ENCODE assay signal across 8 cellular contexts in genomic region chr7:35519971-35520809, GRCh38.
DNase-seq lines count a peak whose midpoint lies in the region; ATAC-seq lines count a peak whose summit lies in the region.

No MANE protein-coding gene starts in this region.

- H3K27ac Mint-ChIP-seq in activated CD4-positive, alpha-beta T cell treated with anti-CD3 and anti-CD28 coated beads, Interleukin-2, amount 10 ng/mL, durations not matched to agents 7 days and 5 days, result no peak overlapping the region
- no peak overlapping the region for H3K27ac Mint-ChIP-seq in memory B cell

- H3K4me1 Mint-ChIP-seq in activated CD4-positive, alpha-beta T cell treated with anti-CD3 and anti-CD28 coated beads, Interleukin-2, amount 10 ng/mL, durations not matched to agents 7 days and 5 days, result peaks cover 4% of the 10 kb centered on the region
- peaks cover 3% of the 10 kb centered on the region for H3K4me1 Mint-ChIP-seq in memory B cell

- H3K9me3 Mint-ChIP-seq in activated CD4-positive, alpha-beta T cell treated with anti-CD3 and anti-CD28 coated beads, Interleukin-2, amount 10 ng/mL, durations not matched to agents 7 days and 5 days, result no peaks in the 10 kb centered on the region
- peaks cover 2% of the 10 kb centered on the region for H3K9me3 Mint-ChIP-seq in memory B cell

- no peaks in the 10 kb centered on the region for H3K9me3 ChIP-seq in effector memory CD4-positive, alpha-beta T cell (ENCODE audit: control insufficient read depth, low read length)

- no peaks in the 10 kb centered on the region for H3K36me3 ChIP-seq in effector memory CD4-positive, alpha-beta T cell (ENCODE audit: control insufficient read depth, insufficient read depth, low read length)

- no peak overlapping the region for H3K4me3 ChIP-seq in effector memory CD4-positive, alpha-beta T cell (ENCODE audit: insufficient read depth, low read depth, low read length, poor library complexity, severe bottlenecking)

- no peaks in the 10 kb centered on the region for H3K4me1 ChIP-seq in effector memory CD4-positive, alpha-beta T cell (ENCODE audit: control insufficient read depth, insufficient read depth, low read length, poor library complexity, severe bottlenecking)

- no peak overlapping the region for H3K4me3 Mint-ChIP-seq in activated CD4-positive, alpha-beta T cell treated with anti-CD3 and anti-CD28 coated beads, Interleukin-2, amount 10 ng/mL, durations not matched to agents 7 days and 5 days
- H3K4me3 Mint-ChIP-seq in memory B cell, result no peak overlapping the region

- POLR2A ChIA-PET in activated CD4-positive, alpha-beta T cell treated with anti-CD3 and anti-CD28 coated beads, Interleukin-2, amount 10 ng/mL, durations not matched to agents 7 days and 5 days (lab: Charles Lee), result no interaction called here

- H3K27ac ChIP-seq in effector memory CD4-positive, alpha-beta T cell (ENCODE audit: insufficient read depth, low read length, poor library complexity, severe bottlenecking), result no peak overlapping the region

- no peaks in the 10 kb centered on the region for H3K27me3 ChIP-seq in effector memory CD4-positive, alpha-beta T cell (replicated peaks; ENCODE audit: control insufficient read depth, insufficient read depth, low read length, poor library complexity, severe bottlenecking)

- CTCF ChIA-PET in activated CD4-positive, alpha-beta T cell treated with anti-CD3 and anti-CD28 coated beads, Interleukin-2, amount 10 ng/mL, durations not matched to agents 7 days and 5 days (lab: Charles Lee), result interaction anchor here (0.6 to 1.4 kb wide), 8 partner anchors 8 to 1998 kb away, joined by 3 to 9 read pairs (median 3); no protein-coding TSS in a partner anchor

- H3K27me3 Mint-ChIP-seq in activated CD4-positive, alpha-beta T cell treated with anti-CD3 and anti-CD28 coated beads, Interleukin-2, amount 10 ng/mL, durations not matched to agents 7 days and 5 days, result peaks cover 16% of the 10 kb centered on the region
- H3K27me3 Mint-ChIP-seq in memory B cell, result peaks cover 11% of the 10 kb centered on the region

- no peaks in the 10 kb centered on the region for H3K36me3 Mint-ChIP-seq in activated CD4-positive, alpha-beta T cell treated with anti-CD3 and anti-CD28 coated beads, Interleukin-2, amount 10 ng/mL, durations not matched to agents 7 days and 5 days (ENCODE audit: low read depth)
- no peaks in the 10 kb centered on the region for H3K36me3 Mint-ChIP-seq in memory B cell

- peak; percentile 72 for DNase-seq in COLO668 (lab: John Stamatoyannopoulos, UW; ENCODE audit: unreplicated experiment)
- peak; percentile 27 for DNase-seq in NCI-H446 treated with DMSO at 0.1 percent for 48 hours (lab: John Stamatoyannopoulos, UW)
- peak; percentile 72 for DNase-seq in activated CD4-positive, alpha-beta T cell treated with anti-CD3 and anti-CD28 coated beads, Interleukin-2, amount 10 ng/mL, durations not matched to agents 7 days and 5 days
- DNase-seq in effector memory CD4-positive, alpha-beta T cell, result peak in 2 of 3 donors; percentile 8
- peak; percentile 31 to 46 for DNase-seq in memory B cell (ENCODE audit: low spot score in 2 of 2)
- peak; percentile 77 for DNase-seq in superior temporal gyrus (ENCODE audit: extremely low spot score)

- peak; percentile 70 for ATAC-seq in GM19328 (IDR thresholded peaks at IDR 0.05; ENCODE audit: unreplicated experiment)
- ATAC-seq in HG03457 (IDR thresholded peaks at IDR 0.05; ENCODE audit: unreplicated experiment), result peak; percentile 84
- ATAC-seq in memory B cell (ENCODE audit: low read depth), result peak; percentile 49

Comparison
In these comparisons a context has a peak if more than half of its experiments do, and no peak if none do; other contexts are left out.
1. DNase-seq: peak in every context shown above with its lines; median percentile 77 in superior temporal gyrus; 72 in COLO668; 72 in activated CD4-positive, alpha-beta T cell treated with anti-CD3 and anti-CD28 coated beads, Interleukin-2, amount 10 ng/mL, durations not matched to agents 7 days and 5 days; 38 in memory B cell; 27 in NCI-H446 treated with DMSO at 0.1 percent for 48 hours; 8 in effector memory CD4-positive, alpha-beta T cell.